In the genomic region with DNA sequence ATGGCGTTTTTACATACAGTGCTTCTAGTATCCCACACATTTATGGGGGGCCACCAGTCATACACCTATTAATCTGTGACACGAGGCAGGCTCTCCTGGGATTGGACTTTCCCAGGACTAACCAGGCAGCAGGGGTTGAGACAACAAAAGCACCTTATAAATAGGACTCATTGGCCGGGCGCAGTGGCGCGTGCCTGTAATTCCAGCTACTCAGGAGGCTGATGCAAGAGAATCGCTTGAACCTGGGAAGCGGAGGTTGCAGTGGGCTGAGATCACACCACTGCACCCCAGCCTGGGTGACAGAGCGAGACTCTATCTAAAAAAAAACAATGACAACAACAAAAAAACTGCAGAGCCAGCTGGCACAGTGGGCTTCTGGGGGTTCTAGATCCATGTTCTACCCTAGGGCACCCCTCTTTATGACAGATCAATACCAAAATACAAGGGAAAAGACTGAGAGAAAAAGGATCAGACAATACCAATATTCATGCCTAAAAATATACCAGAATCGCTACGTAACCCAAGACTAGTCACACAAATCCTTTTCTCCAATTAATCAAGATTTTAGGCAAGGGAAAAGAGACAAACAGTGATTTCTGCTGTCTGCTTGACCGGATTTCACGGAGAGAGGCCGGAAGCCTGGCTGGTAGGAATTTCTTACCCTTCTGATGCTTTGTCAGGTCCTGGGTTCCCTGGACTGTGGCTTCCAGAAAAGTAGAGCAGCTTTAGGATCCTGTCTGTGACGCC, we compare ENCODE assay signal across 1 cellular context.
TF ChIP-seq lines count a peak whose summit lies in the region.

No MANE protein-coding gene starts in this region.

TF ChIP-seq in WTC11, 78 proteins besides CTCF, POLR2A, EP300 and RAD21 (continued from another document):
- TF ChIP-seq, protein P1, sequence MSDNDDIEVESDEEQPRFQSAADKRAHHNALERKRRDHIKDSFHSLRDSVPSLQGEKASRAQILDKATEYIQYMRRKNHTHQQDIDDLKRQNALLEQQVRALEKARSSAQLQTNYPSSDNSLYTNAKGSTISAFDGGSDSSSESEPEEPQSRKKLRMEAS (CRISPR knock-in tag; IDR thresholded peaks at IDR 0.05), result no peak
- TF ChIP-seq GABPB1 (CRISPR knock-in tag; IDR thresholded peaks at IDR 0.05) (peak; percentile 99), ESRRA (CRISPR knock-in tag; IDR thresholded peaks at IDR 0.05; ENCODE audit: borderline replicate concordance) (no peak)
- TF ChIP-seq, protein P2, sequence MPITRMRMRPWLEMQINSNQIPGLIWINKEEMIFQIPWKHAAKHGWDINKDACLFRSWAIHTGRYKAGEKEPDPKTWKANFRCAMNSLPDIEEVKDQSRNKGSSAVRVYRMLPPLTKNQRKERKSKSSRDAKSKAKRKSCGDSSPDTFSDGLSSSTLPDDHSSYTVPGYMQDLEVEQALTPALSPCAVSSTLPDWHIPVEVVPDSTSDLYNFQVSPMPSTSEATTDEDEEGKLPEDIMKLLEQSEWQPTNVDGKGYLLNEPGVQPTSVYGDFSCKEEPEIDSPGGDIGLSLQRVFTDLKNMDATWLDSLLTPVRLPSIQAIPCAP (CRISPR knock-in tag; IDR thresholded peaks at IDR 0.05), result no peak
